7 cellular contexts compared by ENCODE assay signal in the genomic region with DNA sequence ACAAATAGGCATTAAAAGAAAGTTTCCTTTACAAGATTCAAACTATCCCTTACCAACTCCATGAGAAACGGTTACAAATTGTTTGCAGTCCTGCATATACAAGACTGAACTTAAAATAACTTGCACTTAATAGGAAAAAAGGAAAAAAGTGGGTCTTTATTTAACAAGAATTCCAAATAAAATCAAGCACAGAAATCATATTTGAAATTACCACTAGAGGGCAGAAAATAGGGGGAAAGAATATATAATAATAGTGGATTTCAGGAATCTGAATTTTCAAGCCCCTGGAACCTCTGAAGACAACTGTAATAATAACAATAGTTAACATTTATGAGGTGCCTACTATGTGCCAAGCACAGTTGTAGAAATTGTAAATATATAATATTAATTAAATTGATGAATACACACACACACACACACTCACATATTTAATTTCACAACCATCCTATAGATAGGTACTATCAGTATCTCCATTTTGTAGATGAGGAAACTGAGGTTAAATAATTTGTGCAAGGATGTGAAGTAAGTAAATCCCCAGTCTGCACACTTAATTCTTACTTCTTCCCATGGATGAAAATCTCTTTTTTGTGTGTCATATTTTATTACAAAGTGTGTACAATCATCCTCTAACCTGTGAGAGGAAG.
DNase-seq lines count a peak whose midpoint lies in the region; TF ChIP-seq lines count a peak whose summit lies in the region.
"Not testable (repeated sequence)": the region's sequence is repeated elsewhere in the genome, so short reads cannot be mapped to it uniquely, and the experiment has no call there.

No MANE protein-coding gene starts in this region.

- H3K4me1 ChIP-seq in OCI-LY1 (ENCODE audit: insufficient read depth, low read length, severe bottlenecking) = peaks cover 16% of the 10 kb centered on the region
- H3K4me1 ChIP-seq in adrenal gland (replicated peaks in 1 of 2); parathyroid adenoma: not testable (repeated sequence)

- H3K27me3 ChIP-seq in OCI-LY1 (ENCODE audit: insufficient read depth, low read length); adrenal gland; kidney epithelial cell (ENCODE audit: control insufficient read depth, insufficient read depth, low read length); parathyroid adenoma (ENCODE audit: control insufficient read depth, insufficient read depth, low read length): not testable (repeated sequence)

- peak overlapping the region; percentile 55 for H3K27ac ChIP-seq in OCI-LY1 (ENCODE audit: low read depth, low read length, poor library complexity, severe bottlenecking)
- H3K27ac ChIP-seq in adrenal gland, parathyroid adenoma: not testable (repeated sequence)

- not testable (repeated sequence) for H3K9me3 ChIP-seq in OCI-LY1 (ENCODE audit: low read length); adrenal gland (replicated peaks in 1 of 3); parathyroid adenoma (ENCODE audit: control insufficient read depth, low read length)

- H3K79me2 ChIP-seq in OCI-LY1 (ENCODE audit: insufficient read depth, low read length); parathyroid adenoma: not testable (repeated sequence)

- DNase-seq in DMS53 (lab: John Stamatoyannopoulos, UW) = peak; percentile 13
- DNase-seq in LHCN-M2 (ENCODE audit: low read depth) = peak; percentile 8
- DNase-seq in adrenal gland; epithelial cell of proximal tubule (ENCODE audit: low read depth); kidney epithelial cell (ENCODE audit: low read depth): not testable (repeated sequence)

- not testable (repeated sequence) for TF ChIP-seq POLR2A in adrenal gland (IDR thresholded peaks at IDR 0.05)

- H3K4me2 ChIP-seq in OCI-LY1 (ENCODE audit: low read length); parathyroid adenoma (ENCODE audit: low read length): not testable (repeated sequence)

- H3F3A ChIP-seq in OCI-LY1 (ENCODE audit: insufficient read depth, low read length) = not testable (repeated sequence)

- not testable (repeated sequence) for H3K9ac ChIP-seq in OCI-LY1 (ENCODE audit: low read length); parathyroid adenoma

- H3K4me3 ChIP-seq in OCI-LY1 (ENCODE audit: low read depth, low read length, poor library complexity, severe bottlenecking); adrenal gland; epithelial cell of proximal tubule (ENCODE audit: low read depth, low read length); kidney epithelial cell (ENCODE audit: low read depth, low read length); parathyroid adenoma (ENCODE audit: low read depth, low read length): not testable (repeated sequence)

- 7 to 16% (median 14%) methylated on average over 1 of the region's 1 CpG for WGBS in adrenal gland, 4 donors

- TF ChIP-seq CTCF in OCI-LY1 (IDR thresholded peaks at IDR 0.05; ENCODE audit: low read length) = peak; percentile 58
- TF ChIP-seq CTCF in adrenal gland (IDR thresholded peaks at IDR 0.05) = peak in 5 of 6 experiments; percentile 22 to 66 (median 49)
- TF ChIP-seq CTCF in epithelial cell of proximal tubule (conservative IDR thresholded peaks at IDR 0.05; ENCODE audit: low read depth, low read length) = peak; percentile 34
- peak; percentile 25 for TF ChIP-seq CTCF in kidney epithelial cell (IDR thresholded peaks at IDR 0.05; ENCODE audit: insufficient read depth, low read length, poor library complexity, severe bottlenecking)
- peak; percentile 39 for TF ChIP-seq CTCF in parathyroid adenoma (IDR thresholded peaks at IDR 0.05)

- not testable (repeated sequence) for H3K9me2 ChIP-seq in OCI-LY1 (ENCODE audit: low read depth, low read length)

- H4K20me1 ChIP-seq in OCI-LY1 (ENCODE audit: insufficient read depth, low read length) = not testable (repeated sequence)

- intact Hi-C loops in adrenal gland (cut with DNase I) = not testable (repeated sequence)

- H3K36me3 ChIP-seq in OCI-LY1 (ENCODE audit: insufficient read depth, low read length); adrenal gland (replicated peaks in 1 of 2); kidney epithelial cell (ENCODE audit: control insufficient read depth, insufficient read depth, low read length); parathyroid adenoma (ENCODE audit: control insufficient read depth, insufficient read depth, low read length): not testable (repeated sequence)

- H2AFZ ChIP-seq in OCI-LY1 (ENCODE audit: low read length); parathyroid adenoma: not testable (repeated sequence)
